Comparison of ENCODE assay signal across 8 cellular contexts in the genomic region with DNA sequence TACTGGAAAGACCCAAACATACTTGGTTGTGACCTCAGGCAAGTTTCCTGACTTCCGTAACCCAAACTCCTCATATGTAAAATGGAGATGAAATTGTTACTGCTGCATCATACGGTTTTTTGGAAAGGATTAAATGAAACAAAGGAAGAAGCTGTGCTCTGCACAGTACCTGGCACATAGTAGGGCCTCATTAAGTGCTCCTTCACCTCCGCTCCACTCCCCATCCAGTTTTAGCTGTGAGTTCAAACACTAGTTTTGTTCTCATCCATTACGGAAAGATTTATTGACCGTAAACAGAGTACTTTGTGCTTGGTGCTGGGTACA. TPM values are rescaled to one million over a fixed set of nuclear protein-coding genes. Genes with fewer than 3 reads are reported as not detected.
DNase-seq lines count a peak whose midpoint lies in the region; ATAC-seq and TF ChIP-seq lines count a peak whose summit lies in the region.

No MANE protein-coding gene starts in this region.

- H3K9ac ChIP-seq in liver (ENCODE audit: low read depth in 1 of 2, low read length in 2 of 2), result peak overlapping the region; percentile 57 to 81

- H3K27me3 ChIP-seq in liver (ENCODE audit: control insufficient read depth in 4 of 4, insufficient read depth in 4 of 4, low read length in 3 of 4) (no peaks in the 10 kb centered on the region), upper lobe of right lung (no peaks in the 10 kb centered on the region)

- peak; percentile 4 for ATAC-seq in HG03025 (IDR thresholded peaks at IDR 0.05; ENCODE audit: low FRiP score, unreplicated experiment)
- ATAC-seq in upper lobe of right lung, result no peak
- no peak for ATAC-seq in HG03135 (IDR thresholded peaks at IDR 0.05; ENCODE audit: unreplicated experiment)

- peak overlapping the region; percentile 80 for H3K4me3 ChIP-seq in astrocyte of the spinal cord (ENCODE audit: low read depth, low read length)
- H3K4me3 ChIP-seq in liver (ENCODE audit: low read depth in 1 of 3, low read length in 3 of 3), result peak overlapping the region; percentile 68 to 76 (median 74)
- peak overlapping the region; percentile 72 for H3K4me3 ChIP-seq in upper lobe of right lung

- peak overlapping the region; percentile 89 for H3K27ac ChIP-seq in C4-2B
- H3K27ac ChIP-seq in liver (ENCODE audit: low read depth in 1 of 2, low read length in 2 of 2), result peak overlapping the region; percentile 91 to 93
- H3K27ac ChIP-seq in upper lobe of right lung, result peak overlapping the region; percentile 94

- H3K9me3 ChIP-seq in liver (ENCODE audit: control insufficient read depth in 4 of 4, low read length in 3 of 4) (no peaks in the 10 kb centered on the region), upper lobe of right lung (no peaks in the 10 kb centered on the region)

- no peaks in the 10 kb centered on the region for H3K36me3 ChIP-seq in liver (ENCODE audit: control insufficient read depth in 4 of 4, insufficient read depth in 3 of 4, low read depth in 1 of 4, low read length in 3 of 4)
- H3K36me3 ChIP-seq in upper lobe of right lung, result peaks cover 3% of the 10 kb centered on the region

- TF ChIP-seq CTCF in C4-2B (conservative IDR thresholded peaks at IDR 0.05) (no peak), astrocyte of the spinal cord (IDR thresholded peaks at IDR 0.05; ENCODE audit: low read depth, low read length) (no peak), liver (IDR thresholded peaks at IDR 0.05; ENCODE audit: low read depth, low read length, missing input control) (no peak), upper lobe of right lung (IDR thresholded peaks at IDR 0.05) (no peak)

- intact Hi-C loops in upper lobe of right lung (cut with DNase I), result no loop called here

- no peak for TF ChIP-seq RAD21 in liver (IDR thresholded peaks at IDR 0.05)

- in situ Hi-C loops in astrocyte of the spinal cord (cut with HindIII; ENCODE audit: low sequenced_read_pairs), result no loop called here

- 7% methylated on average over 5 of the region's 5 CpGs for WGBS in liver

- H3K4me1 ChIP-seq in liver (ENCODE audit: control insufficient read depth in 4 of 4, insufficient read depth in 4 of 4, low read length in 3 of 4) (peaks cover 15 to 48% (median 32%) of the 10 kb centered on the region in 4 donors), upper lobe of right lung (peaks cover 27% of the 10 kb centered on the region)

- DNase-seq in astrocyte of the spinal cord (ENCODE audit: low read depth, low spot score), result no peak
- no peak for DNase-seq in upper lobe of right lung
- no peak for DNase-seq in activated CD8-positive, alpha-beta memory T cell treated with anti-CD3 and anti-CD28 coated beads, Interleukin-2, amount 50 U/mL, for 4 hours
- no peak for DNase-seq in globus pallidus (ENCODE audit: low spot score)

TF ChIP-seq in liver, 16 proteins besides CTCF, POLR2A, EP300 and RAD21:
- TF ChIP-seq NR2F2 (IDR thresholded peaks at IDR 0.05) (no peak), JUND (IDR thresholded peaks at IDR 0.05) (peak in 1 of 2 donors; percentile 16), GABPA (IDR thresholded peaks at IDR 0.05 in 1 of 2, conservative IDR thresholded peaks at IDR 0.05 in 1 of 2) (peak in 1 of 2 donors; percentile 33), TAF1 (conservative IDR thresholded peaks at IDR 0.05) (no peak), HNF4A (conservative IDR thresholded peaks at IDR 0.05) (peak; percentile 7 to 13), FOXA2 (IDR thresholded peaks at IDR 0.05) (no peak), HNF4G (IDR thresholded peaks at IDR 0.05) (no peak), RXRA (IDR thresholded peaks at IDR 0.05) (no peak), YY1 (IDR thresholded peaks at IDR 0.05) (no peak), FOXA1 (IDR thresholded peaks at IDR 0.05) (no peak), EGR1 (IDR thresholded peaks at IDR 0.05; ENCODE audit: low read depth in 2 of 2) (no peak), SP1 (IDR thresholded peaks at IDR 0.05) (peak; percentile 40)
- TF ChIP-seq, protein P1, sequence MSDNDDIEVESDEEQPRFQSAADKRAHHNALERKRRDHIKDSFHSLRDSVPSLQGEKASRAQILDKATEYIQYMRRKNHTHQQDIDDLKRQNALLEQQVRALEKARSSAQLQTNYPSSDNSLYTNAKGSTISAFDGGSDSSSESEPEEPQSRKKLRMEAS (IDR thresholded peaks at IDR 0.05), result no peak
- TF ChIP-seq, protein P2, sequence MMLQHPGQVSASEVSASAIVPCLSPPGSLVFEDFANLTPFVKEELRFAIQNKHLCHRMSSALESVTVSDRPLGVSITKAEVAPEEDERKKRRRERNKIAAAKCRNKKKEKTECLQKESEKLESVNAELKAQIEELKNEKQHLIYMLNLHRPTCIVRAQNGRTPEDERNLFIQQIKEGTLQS (IDR thresholded peaks at IDR 0.05), result no peak
- TF ChIP-seq, protein P3, sequence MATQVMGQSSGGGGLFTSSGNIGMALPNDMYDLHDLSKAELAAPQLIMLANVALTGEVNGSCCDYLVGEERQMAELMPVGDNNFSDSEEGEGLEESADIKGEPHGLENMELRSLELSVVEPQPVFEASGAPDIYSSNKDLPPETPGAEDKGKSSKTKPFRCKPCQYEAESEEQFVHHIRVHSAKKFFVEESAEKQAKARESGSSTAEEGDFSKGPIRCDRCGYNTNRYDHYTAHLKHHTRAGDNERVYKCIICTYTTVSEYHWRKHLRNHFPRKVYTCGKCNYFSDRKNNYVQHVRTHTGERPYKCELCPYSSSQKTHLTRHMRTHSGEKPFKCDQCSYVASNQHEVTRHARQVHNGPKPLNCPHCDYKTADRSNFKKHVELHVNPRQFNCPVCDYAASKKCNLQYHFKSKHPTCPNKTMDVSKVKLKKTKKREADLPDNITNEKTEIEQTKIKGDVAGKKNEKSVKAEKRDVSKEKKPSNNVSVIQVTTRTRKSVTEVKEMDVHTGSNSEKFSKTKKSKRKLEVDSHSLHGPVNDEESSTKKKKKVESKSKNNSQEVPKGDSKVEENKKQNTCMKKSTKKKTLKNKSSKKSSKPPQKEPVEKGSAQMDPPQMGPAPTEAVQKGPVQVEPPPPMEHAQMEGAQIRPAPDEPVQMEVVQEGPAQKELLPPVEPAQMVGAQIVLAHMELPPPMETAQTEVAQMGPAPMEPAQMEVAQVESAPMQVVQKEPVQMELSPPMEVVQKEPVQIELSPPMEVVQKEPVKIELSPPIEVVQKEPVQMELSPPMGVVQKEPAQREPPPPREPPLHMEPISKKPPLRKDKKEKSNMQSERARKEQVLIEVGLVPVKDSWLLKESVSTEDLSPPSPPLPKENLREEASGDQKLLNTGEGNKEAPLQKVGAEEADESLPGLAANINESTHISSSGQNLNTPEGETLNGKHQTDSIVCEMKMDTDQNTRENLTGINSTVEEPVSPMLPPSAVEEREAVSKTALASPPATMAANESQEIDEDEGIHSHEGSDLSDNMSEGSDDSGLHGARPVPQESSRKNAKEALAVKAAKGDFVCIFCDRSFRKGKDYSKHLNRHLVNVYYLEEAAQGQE (IDR thresholded peaks at IDR 0.05), result peak; percentile 5
- TF ChIP-seq, protein P4, sequence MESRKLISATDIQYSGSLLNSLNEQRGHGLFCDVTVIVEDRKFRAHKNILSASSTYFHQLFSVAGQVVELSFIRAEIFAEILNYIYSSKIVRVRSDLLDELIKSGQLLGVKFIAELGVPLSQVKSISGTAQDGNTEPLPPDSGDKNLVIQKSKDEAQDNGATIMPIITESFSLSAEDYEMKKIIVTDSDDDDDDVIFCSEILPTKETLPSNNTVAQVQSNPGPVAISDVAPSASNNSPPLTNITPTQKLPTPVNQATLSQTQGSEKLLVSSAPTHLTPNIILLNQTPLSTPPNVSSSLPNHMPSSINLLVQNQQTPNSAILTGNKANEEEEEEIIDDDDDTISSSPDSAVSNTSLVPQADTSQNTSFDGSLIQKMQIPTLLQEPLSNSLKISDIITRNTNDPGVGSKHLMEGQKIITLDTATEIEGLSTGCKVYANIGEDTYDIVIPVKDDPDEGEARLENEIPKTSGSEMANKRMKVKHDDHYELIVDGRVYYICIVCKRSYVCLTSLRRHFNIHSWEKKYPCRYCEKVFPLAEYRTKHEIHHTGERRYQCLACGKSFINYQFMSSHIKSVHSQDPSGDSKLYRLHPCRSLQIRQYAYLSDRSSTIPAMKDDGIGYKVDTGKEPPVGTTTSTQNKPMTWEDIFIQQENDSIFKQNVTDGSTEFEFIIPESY (IDR thresholded peaks at IDR 0.05), result no peak

RNA-seq across cellular contexts. Expression of a gene that starts 0.4 kb away (rescaled TPM):
- total RNA-seq in liver (10 to 100 TPM; 19.8 to 26.6 TPM), upper lobe of right lung (49.9 TPM)
- 10 to 100 TPM in 1 of 2 donors, 1 to 10 TPM in 1; 5.7 to 13.8 TPM for polyA plus RNA-seq in liver
